25 cellular contexts compared by ENCODE assay signal in genomic region chr2:172128484-172128883, GRCh38. TPM values are rescaled to one million over a fixed set of nuclear protein-coding genes. Genes with fewer than 3 reads are reported as not detected.
"Had no signal": no experiment of that assay in that cellular context is flagged by ENCODE, and none has a peak within 500 bp of the region (broad histone marks: within the 10 kb centered on the region; RNA-seq: fewer than 3 reads in every experiment).

No MANE protein-coding gene starts in this region.

- FAIRE-seq: pancreas had no signal

- H3K27ac Mint-ChIP-seq: activated naive CD8-positive, alpha-beta T cell treated with anti-CD3 and anti-CD28 coated beads for 36 hours; activated T-cell treated with anti-CD3 and anti-CD28 coated beads, Interleukin-2, amount 50 U/mL, for 72 hours; natural killer cell treated with Interleukin-12 subunit alpha and Interleukin-12 subunit beta and Interleukin-15 and Interleukin-18, amount 100 ng/mL, for 72 hours; type B pancreatic cell had no signal

- H3K9me3 ChIP-seq: body of pancreas, lower lobe of right lung, neutrophil, pancreas, right lobe of liver, stomach, testis had no signal

- H3K36me3 ChIP-seq: lower lobe of right lung, neutrophil, pancreas, right lobe of liver, stomach, WERI-Rb-1 had no signal

- H3K4me1 Mint-ChIP-seq: activated naive CD8-positive, alpha-beta T cell treated with anti-CD3 and anti-CD28 coated beads for 36 hours; central memory CD8-positive, alpha-beta T cell had no signal

- H3K4me3 Mint-ChIP-seq: activated naive CD8-positive, alpha-beta T cell treated with anti-CD3 and anti-CD28 coated beads for 36 hours; activated T-cell treated with anti-CD3 and anti-CD28 coated beads, Interleukin-2, amount 50 U/mL, for 72 hours; central memory CD8-positive, alpha-beta T cell; natural killer cell treated with Interleukin-12 subunit alpha and Interleukin-12 subunit beta and Interleukin-15 and Interleukin-18, amount 100 ng/mL, for 72 hours; type B pancreatic cell had no signal

- H3K9me3 Mint-ChIP-seq: central memory CD8-positive, alpha-beta T cell; natural killer cell treated with Interleukin-12 subunit alpha and Interleukin-12 subunit beta and Interleukin-15 and Interleukin-18, amount 100 ng/mL, for 72 hours; type B pancreatic cell had no signal

- H3K27me3 ChIP-seq: body of pancreas, foreskin keratinocyte, neutrophil, pancreas, right lobe of liver, stomach, testis had no signal

- DNase-seq: activated CD4-positive, alpha-beta T cell treated with anti-CD3 and anti-CD28 coated beads, Interleukin-2, amount 50 U/mL, for 4 hours; activated naive CD8-positive, alpha-beta T cell treated with anti-CD3 and anti-CD28 coated beads for 36 hours; activated T-cell treated with anti-CD3 and anti-CD28 coated beads, Interleukin-2, amount 50 U/mL, for 72 hours; body of pancreas; erythroblast; foreskin keratinocyte; hypothalamus; islet precursor cell; lower lobe of right lung; pancreas; right lobe of liver; stimulated activated CD4-positive, alpha-beta T cell treated with anti-CD3 and anti-CD28 coated beads, Interleukin-4, amount 100 ng/mL, for 1 hour; stomach; SW 1271; T-helper 2 cell; testis; WERI-Rb-1 had no signal

- H3K4me3 ChIP-seq: body of pancreas, coronary artery, lower lobe of right lung, pancreas, right lobe of liver, smooth muscle cell, stomach, testis had no signal

- ATAC-seq: activated T-cell treated with anti-CD3 and anti-CD28 coated beads, Interleukin-2, amount 50 U/mL, for 72 hours; body of pancreas; foreskin keratinocyte; lower lobe of right lung; natural killer cell treated with Interleukin-12 subunit alpha and Interleukin-12 subunit beta and Interleukin-15 and Interleukin-18, amount 100 ng/mL, for 72 hours; pancreas; right lobe of liver had no signal

- H3K36me3 Mint-ChIP-seq: natural killer cell treated with Interleukin-12 subunit alpha and Interleukin-12 subunit beta and Interleukin-15 and Interleukin-18, amount 100 ng/mL, for 72 hours; type B pancreatic cell had no signal

- H3K4me1 ChIP-seq: body of pancreas, foreskin keratinocyte, lower lobe of right lung, pancreas, right lobe of liver, stomach, testis had no signal

- H3K27ac ChIP-seq: body of pancreas, coronary artery, foreskin keratinocyte, lower lobe of right lung, neutrophil, pancreas, right lobe of liver, stomach, testis, WERI-Rb-1 had no signal

RNA-seq across cellular contexts. Expression of gene DLX2, which starts 25.8 kb away (rescaled TPM):
- total RNA-seq: activated CD8-positive, alpha-beta memory T cell treated with anti-CD3 and anti-CD28 coated beads for 36 hours; activated naive CD8-positive, alpha-beta T cell treated with anti-CD3 and anti-CD28 coated beads for 36 hours; body of pancreas; lower lobe of right lung; pancreas; pulmonary artery endothelial cell; right lobe of liver; stomach had no signal

RNA-seq across cellular contexts. Expression of gene DLX1, which starts 43.2 kb away (rescaled TPM):
- total RNA-seq: activated CD8-positive, alpha-beta memory T cell treated with anti-CD3 and anti-CD28 coated beads for 36 hours; body of pancreas; lower lobe of right lung; natural killer cell treated with Interleukin-12 subunit alpha and Interleukin-12 subunit beta and Interleukin-15 and Interleukin-18, amount 100 ng/mL, for 72 hours; right lobe of liver; testis had no signal
